25 cellular contexts compared by ENCODE assay signal in genomic region chr10:13233358-13233757, GRCh38. TPM values are rescaled to one million over a fixed set of nuclear protein-coding genes. Genes with fewer than 3 reads are reported as not detected.
"Had no signal": no experiment of that assay in that cellular context is flagged by ENCODE, and none has a peak within 500 bp of the region (broad histone marks: within the 10 kb centered on the region; RNA-seq: fewer than 3 reads in every experiment).

No MANE protein-coding gene starts in this region.

- H3K4me1 ChIP-seq: heart right ventricle, right atrium auricular region, sigmoid colon, stomach had no signal

- H3K9me3 ChIP-seq: heart right ventricle, mucosa of descending colon, ovary, right atrium auricular region, sigmoid colon, stomach had no signal

- H3K36me3 Mint-ChIP-seq: naive thymus-derived CD8-positive, alpha-beta T cell had no signal

- ATAC-seq: esophagus mucosa; heart right ventricle; mucosa of descending colon; naive thymus-derived CD8-positive, alpha-beta T cell had no signal

- H3K4me3 Mint-ChIP-seq: naive thymus-derived CD8-positive, alpha-beta T cell had no signal

- H3K4me3 ChIP-seq: dorsolateral prefrontal cortex, heart right ventricle, mucosa of descending colon, ovary, right atrium auricular region, sigmoid colon, skin epidermis, stomach had no signal

- DNase-seq: cortex of kidney; dorsolateral prefrontal cortex; effector CD8-positive, alpha-beta T cell; heart right ventricle; hypothalamus; kidney glomerular epithelial cell; mammary epithelial cell; mucosa of descending colon; naive thymus-derived CD8-positive, alpha-beta T cell; nucleus accumbens; ovary; sigmoid colon; stimulated activated CD4-positive, alpha-beta T cell treated with anti-CD3 and anti-CD28 coated beads, Interleukin-2, amount 100 ng/mL, for 24 hours; stimulated activated CD4-positive, alpha-beta T cell treated with anti-CD3 and anti-CD28 coated beads, Interleukin-4, amount 100 ng/mL, for 4 hours; stimulated activated naive CD4-positive, alpha-beta T cell; stomach; trophoblast cell had no signal

- H3K36me3 ChIP-seq: heart right ventricle, ovary, right atrium auricular region, sigmoid colon, stomach had no signal

- H3K4me1 Mint-ChIP-seq: naive thymus-derived CD8-positive, alpha-beta T cell had no signal

- H3K27ac ChIP-seq: dorsolateral prefrontal cortex, heart right ventricle, ovary, right atrium auricular region, sigmoid colon, skin epidermis, stomach had no signal

- H3K9me3 Mint-ChIP-seq: naive thymus-derived CD8-positive, alpha-beta T cell had no signal

- H3K27me3 ChIP-seq: ovary, right atrium auricular region had no signal

RNA-seq across cellular contexts. Expression of gene UCMA, which starts 0.8 kb away (rescaled TPM):
- total RNA-seq: esophagus mucosa; fibroblast of lung; frontal cortex; glomerular endothelial cell; heart right ventricle; liver; mammary epithelial cell; mucosa of descending colon; naive thymus-derived CD8-positive, alpha-beta T cell; posterior vena cava; right atrium auricular region; sigmoid colon; stomach had no signal
